In the genomic region with DNA sequence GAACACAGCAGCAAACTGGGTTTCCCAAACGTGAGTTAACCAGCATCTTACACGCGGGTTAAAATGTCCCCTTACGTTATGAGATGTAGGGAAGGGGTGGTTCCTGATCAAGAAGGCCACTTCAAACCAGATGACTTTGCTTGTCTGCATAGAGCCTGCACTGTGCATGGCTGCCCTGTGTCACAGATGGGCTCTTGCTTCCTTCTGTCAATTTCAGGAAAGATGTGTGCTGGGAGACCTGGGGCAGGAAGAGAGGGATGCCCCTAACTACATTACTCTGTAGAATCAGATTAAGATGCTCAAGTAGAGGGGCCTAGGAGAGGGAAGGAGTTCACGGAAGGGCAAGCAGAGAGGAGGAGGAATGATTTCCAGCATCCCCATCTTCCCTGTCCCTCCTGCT, we compare ENCODE assay signal across 2 cellular contexts.
TF ChIP-seq lines count a peak whose summit lies in the region.

No MANE protein-coding gene starts in this region.

TF ChIP-seq in HepG2, 621 proteins besides CTCF, POLR2A, EP300 and RAD21 (continued from another document):
- TF ChIP-seq CREM (IDR thresholded peaks at IDR 0.05): no peak
- TF ChIP-seq CREM (CRISPR knock-in tag; IDR thresholded peaks at IDR 0.05): no peak
- no peak for TF ChIP-seq HDAC6 (IDR thresholded peaks at IDR 0.05; ENCODE audit: low read depth, low read length)
- no peak for TF ChIP-seq ZNF260 (CRISPR knock-in tag; IDR thresholded peaks at IDR 0.05; ENCODE audit: borderline replicate concordance, low read depth)
- 0 out of 2 replicates have a peak, but pooled peaks have one; percentile 38 for TF ChIP-seq ZNF30 (CRISPR knock-in tag; IDR thresholded peaks at IDR 0.05)
- 0 out of 2 replicates have a peak, but pooled peaks have one; percentile 13 for TF ChIP-seq ZBTB38 (CRISPR knock-in tag; IDR thresholded peaks at IDR 0.05)
- TF ChIP-seq, protein P1, sequence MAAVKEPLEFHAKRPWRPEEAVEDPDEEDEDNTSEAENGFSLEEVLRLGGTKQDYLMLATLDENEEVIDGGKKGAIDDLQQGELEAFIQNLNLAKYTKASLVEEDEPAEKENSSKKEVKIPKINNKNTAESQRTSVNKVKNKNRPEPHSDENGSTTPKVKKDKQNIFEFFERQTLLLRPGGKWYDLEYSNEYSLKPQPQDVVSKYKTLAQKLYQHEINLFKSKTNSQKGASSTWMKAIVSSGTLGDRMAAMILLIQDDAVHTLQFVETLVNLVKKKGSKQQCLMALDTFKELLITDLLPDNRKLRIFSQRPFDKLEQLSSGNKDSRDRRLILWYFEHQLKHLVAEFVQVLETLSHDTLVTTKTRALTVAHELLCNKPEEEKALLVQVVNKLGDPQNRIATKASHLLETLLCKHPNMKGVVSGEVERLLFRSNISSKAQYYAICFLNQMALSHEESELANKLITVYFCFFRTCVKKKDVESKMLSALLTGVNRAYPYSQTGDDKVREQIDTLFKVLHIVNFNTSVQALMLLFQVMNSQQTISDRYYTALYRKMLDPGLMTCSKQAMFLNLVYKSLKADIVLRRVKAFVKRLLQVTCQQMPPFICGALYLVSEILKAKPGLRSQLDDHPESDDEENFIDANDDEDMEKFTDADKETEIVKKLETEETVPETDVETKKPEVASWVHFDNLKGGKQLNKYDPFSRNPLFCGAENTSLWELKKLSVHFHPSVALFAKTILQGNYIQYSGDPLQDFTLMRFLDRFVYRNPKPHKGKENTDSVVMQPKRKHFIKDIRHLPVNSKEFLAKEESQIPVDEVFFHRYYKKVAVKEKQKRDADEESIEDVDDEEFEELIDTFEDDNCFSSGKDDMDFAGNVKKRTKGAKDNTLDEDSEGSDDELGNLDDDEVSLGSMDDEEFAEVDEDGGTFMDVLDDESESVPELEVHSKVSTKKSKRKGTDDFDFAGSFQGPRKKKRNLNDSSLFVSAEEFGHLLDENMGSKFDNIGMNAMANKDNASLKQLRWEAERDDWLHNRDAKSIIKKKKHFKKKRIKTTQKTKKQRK (IDR thresholded peaks at IDR 0.05; ENCODE audit: low read length): no peak
- TF ChIP-seq GATAD1 (CRISPR knock-in tag; IDR thresholded peaks at IDR 0.05): no peak

TF ChIP-seq in WTC11, 78 proteins besides CTCF, POLR2A, EP300 and RAD21:
- TF ChIP-seq, protein P2, sequence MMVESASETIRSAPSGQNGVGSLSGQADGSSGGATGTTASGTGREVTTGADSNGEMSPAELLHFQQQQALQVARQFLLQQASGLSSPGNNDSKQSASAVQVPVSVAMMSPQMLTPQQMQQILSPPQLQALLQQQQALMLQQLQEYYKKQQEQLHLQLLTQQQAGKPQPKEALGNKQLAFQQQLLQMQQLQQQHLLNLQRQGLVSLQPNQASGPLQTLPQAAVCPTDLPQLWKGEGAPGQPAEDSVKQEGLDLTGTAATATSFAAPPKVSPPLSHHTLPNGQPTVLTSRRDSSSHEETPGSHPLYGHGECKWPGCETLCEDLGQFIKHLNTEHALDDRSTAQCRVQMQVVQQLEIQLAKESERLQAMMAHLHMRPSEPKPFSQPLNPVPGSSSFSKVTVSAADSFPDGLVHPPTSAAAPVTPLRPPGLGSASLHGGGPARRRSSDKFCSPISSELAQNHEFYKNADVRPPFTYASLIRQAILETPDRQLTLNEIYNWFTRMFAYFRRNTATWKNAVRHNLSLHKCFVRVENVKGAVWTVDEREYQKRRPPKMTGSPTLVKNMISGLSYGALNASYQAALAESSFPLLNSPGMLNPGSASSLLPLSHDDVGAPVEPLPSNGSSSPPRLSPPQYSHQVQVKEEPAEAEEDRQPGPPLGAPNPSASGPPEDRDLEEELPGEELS (CRISPR knock-in tag; IDR thresholded peaks at IDR 0.05): no peak
- TF ChIP-seq, protein P3, sequence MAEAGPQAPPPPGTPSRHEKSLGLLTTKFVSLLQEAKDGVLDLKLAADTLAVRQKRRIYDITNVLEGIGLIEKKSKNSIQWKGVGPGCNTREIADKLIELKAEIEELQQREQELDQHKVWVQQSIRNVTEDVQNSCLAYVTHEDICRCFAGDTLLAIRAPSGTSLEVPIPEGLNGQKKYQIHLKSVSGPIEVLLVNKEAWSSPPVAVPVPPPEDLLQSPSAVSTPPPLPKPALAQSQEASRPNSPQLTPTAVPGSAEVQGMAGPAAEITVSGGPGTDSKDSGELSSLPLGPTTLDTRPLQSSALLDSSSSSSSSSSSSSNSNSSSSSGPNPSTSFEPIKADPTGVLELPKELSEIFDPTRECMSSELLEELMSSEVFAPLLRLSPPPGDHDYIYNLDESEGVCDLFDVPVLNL (CRISPR knock-in tag; IDR thresholded peaks at IDR 0.05; ENCODE audit: borderline replicate concordance, low read depth): no peak
- TF ChIP-seq NR3C1 (CRISPR knock-in tag; conservative IDR thresholded peaks at IDR 0.05; ENCODE audit: low read depth): no peak
- no peak for TF ChIP-seq NR1H2 (CRISPR knock-in tag; IDR thresholded peaks at IDR 0.05)
- TF ChIP-seq CREB1 (CRISPR knock-in tag; IDR thresholded peaks at IDR 0.05): no peak
- no peak for TF ChIP-seq ESRRA (CRISPR knock-in tag; IDR thresholded peaks at IDR 0.05; ENCODE audit: borderline replicate concordance)
- TF ChIP-seq SMAD3 (CRISPR knock-in tag; IDR thresholded peaks at IDR 0.05; ENCODE audit: borderline replicate concordance): no peak
- no peak for TF ChIP-seq RELA (CRISPR knock-in tag; IDR thresholded peaks at IDR 0.05; ENCODE audit: borderline replicate concordance)
- no peak for TF ChIP-seq SMAD4 (CRISPR knock-in tag; IDR thresholded peaks at IDR 0.05)
- no peak for TF ChIP-seq CREM (CRISPR knock-in tag; IDR thresholded peaks at IDR 0.05)
- no peak for TF ChIP-seq JUN (CRISPR knock-in tag; IDR thresholded peaks at IDR 0.05)
- TF ChIP-seq ZNF263 (CRISPR knock-in tag; IDR thresholded peaks at IDR 0.05; ENCODE audit: low read depth): no peak
- TF ChIP-seq, protein P4, sequence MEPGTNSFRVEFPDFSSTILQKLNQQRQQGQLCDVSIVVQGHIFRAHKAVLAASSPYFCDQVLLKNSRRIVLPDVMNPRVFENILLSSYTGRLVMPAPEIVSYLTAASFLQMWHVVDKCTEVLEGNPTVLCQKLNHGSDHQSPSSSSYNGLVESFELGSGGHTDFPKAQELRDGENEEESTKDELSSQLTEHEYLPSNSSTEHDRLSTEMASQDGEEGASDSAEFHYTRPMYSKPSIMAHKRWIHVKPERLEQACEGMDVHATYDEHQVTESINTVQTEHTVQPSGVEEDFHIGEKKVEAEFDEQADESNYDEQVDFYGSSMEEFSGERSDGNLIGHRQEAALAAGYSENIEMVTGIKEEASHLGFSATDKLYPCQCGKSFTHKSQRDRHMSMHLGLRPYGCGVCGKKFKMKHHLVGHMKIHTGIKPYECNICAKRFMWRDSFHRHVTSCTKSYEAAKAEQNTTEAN (CRISPR knock-in tag; IDR thresholded peaks at IDR 0.05): no peak
- TF ChIP-seq, protein P5, sequence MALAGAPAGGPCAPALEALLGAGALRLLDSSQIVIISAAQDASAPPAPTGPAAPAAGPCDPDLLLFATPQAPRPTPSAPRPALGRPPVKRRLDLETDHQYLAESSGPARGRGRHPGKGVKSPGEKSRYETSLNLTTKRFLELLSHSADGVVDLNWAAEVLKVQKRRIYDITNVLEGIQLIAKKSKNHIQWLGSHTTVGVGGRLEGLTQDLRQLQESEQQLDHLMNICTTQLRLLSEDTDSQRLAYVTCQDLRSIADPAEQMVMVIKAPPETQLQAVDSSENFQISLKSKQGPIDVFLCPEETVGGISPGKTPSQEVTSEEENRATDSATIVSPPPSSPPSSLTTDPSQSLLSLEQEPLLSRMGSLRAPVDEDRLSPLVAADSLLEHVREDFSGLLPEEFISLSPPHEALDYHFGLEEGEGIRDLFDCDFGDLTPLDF (CRISPR knock-in tag; IDR thresholded peaks at IDR 0.05): no peak
